In the genomic region with DNA sequence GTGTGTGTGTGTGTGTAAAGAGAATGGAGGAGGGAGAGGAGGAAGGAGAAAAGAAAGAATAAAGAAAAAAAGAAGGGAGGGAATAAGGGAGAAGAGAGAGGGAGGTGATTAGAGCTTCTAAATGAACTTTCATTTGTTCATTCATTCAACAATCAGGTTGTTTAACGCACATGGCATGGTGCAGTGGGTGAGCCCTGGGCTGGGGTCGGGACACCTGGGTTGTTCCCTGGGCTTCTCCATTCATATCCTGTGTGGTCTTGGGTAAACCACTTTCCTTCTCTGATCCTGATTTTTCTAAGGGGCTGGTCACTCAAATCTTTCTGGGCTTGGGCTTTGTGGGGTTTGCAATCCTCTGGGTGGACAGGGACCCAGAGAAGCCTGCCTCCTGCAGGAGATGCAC, we compare ENCODE assay signal across 1 cellular context.
TF ChIP-seq lines count a peak whose summit lies in the region.

No MANE protein-coding gene starts in this region.

TF ChIP-seq in K562, 482 proteins besides CTCF, POLR2A, EP300 and RAD21:
- TF ChIP-seq E2F3 (CRISPR knock-in tag; IDR thresholded peaks at IDR 0.05) (no peak), HMGN3 (IDR thresholded peaks at IDR 0.05; ENCODE audit: borderline replicate concordance, extremely low read depth, insufficient read length, low read depth, low read length) (no peak), ZNF3 (CRISPR knock-in tag; IDR thresholded peaks at IDR 0.05) (no peak), ZZZ3 (IDR thresholded peaks at IDR 0.05) (no peak), RBM25 (IDR thresholded peaks at IDR 0.05; ENCODE audit: low read depth, low read length, severe bottlenecking) (peak; percentile 23)
- TF ChIP-seq, protein P1, sequence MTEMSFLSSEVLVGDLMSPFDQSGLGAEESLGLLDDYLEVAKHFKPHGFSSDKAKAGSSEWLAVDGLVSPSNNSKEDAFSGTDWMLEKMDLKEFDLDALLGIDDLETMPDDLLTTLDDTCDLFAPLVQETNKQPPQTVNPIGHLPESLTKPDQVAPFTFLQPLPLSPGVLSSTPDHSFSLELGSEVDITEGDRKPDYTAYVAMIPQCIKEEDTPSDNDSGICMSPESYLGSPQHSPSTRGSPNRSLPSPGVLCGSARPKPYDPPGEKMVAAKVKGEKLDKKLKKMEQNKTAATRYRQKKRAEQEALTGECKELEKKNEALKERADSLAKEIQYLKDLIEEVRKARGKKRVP (CRISPR knock-in tag; IDR thresholded peaks at IDR 0.05), result no peak
- TF ChIP-seq, protein P2, sequence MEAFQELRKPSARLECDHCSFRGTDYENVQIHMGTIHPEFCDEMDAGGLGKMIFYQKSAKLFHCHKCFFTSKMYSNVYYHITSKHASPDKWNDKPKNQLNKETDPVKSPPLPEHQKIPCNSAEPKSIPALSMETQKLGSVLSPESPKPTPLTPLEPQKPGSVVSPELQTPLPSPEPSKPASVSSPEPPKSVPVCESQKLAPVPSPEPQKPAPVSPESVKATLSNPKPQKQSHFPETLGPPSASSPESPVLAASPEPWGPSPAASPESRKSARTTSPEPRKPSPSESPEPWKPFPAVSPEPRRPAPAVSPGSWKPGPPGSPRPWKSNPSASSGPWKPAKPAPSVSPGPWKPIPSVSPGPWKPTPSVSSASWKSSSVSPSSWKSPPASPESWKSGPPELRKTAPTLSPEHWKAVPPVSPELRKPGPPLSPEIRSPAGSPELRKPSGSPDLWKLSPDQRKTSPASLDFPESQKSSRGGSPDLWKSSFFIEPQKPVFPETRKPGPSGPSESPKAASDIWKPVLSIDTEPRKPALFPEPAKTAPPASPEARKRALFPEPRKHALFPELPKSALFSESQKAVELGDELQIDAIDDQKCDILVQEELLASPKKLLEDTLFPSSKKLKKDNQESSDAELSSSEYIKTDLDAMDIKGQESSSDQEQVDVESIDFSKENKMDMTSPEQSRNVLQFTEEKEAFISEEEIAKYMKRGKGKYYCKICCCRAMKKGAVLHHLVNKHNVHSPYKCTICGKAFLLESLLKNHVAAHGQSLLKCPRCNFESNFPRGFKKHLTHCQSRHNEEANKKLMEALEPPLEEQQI (IDR thresholded peaks at IDR 0.05), result no peak
- TF ChIP-seq, protein P3, sequence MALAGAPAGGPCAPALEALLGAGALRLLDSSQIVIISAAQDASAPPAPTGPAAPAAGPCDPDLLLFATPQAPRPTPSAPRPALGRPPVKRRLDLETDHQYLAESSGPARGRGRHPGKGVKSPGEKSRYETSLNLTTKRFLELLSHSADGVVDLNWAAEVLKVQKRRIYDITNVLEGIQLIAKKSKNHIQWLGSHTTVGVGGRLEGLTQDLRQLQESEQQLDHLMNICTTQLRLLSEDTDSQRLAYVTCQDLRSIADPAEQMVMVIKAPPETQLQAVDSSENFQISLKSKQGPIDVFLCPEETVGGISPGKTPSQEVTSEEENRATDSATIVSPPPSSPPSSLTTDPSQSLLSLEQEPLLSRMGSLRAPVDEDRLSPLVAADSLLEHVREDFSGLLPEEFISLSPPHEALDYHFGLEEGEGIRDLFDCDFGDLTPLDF (CRISPR knock-in tag; IDR thresholded peaks at IDR 0.05), result no peak
